Comparison of ENCODE assay signal across 18 cellular contexts in genomic region chr12:119479121-119479561, GRCh38.
DNase-seq lines count a peak whose midpoint lies in the region; ATAC-seq and TF ChIP-seq lines count a peak whose summit lies in the region.
"Had no signal": no experiment of that assay in that cellular context is flagged by ENCODE, and none has a peak within 500 bp of the region (broad histone marks: within the 10 kb centered on the region; RNA-seq: fewer than 3 reads in every experiment).

No MANE protein-coding gene starts in this region.

- H3K27ac Mint-ChIP-seq in CD8-positive, alpha-beta T cell = no peak overlapping the region
- H3K27ac Mint-ChIP-seq in T-helper 2 cell treated with Interferon-gamma antibody and Interleukin-4, amounts not matched to agents 5 μg/mL and 100 μg/mL, for 36 hours = no peak overlapping the region
- H3K27ac Mint-ChIP-seq: activated CD4-positive, alpha-beta T cell treated with anti-CD3 and anti-CD28 coated beads for 36 hours; endodermal cell had no signal

- H3K9me3 ChIP-seq in prostate gland = no peaks in the 10 kb centered on the region
- peaks cover 3% of the 10 kb centered on the region for H3K9me3 ChIP-seq in CD8-positive, alpha-beta T cell (ENCODE audit: low read length)
- H3K9me3 ChIP-seq: testis had no signal

- ATAC-seq in left cardiac atrium = peak; percentile 90 to 95
- ATAC-seq in CD8-positive, alpha-beta T cell = no peak
- ATAC-seq: activated CD4-positive, alpha-beta T cell treated with anti-CD3 and anti-CD28 coated beads for 36 hours; K562 had no signal

- 16% methylated on average over 10 of the region's 10 CpGs for WGBS in prostate gland

- TF ChIP-seq POLR2A in prostate gland (IDR thresholded peaks at IDR 0.05) = no peak

- no peaks in the 10 kb centered on the region for H3K4me1 ChIP-seq in prostate gland (replicated peaks)
- H3K4me1 ChIP-seq in CD8-positive, alpha-beta T cell (ENCODE audit: insufficient read depth, low read length) = no peaks in the 10 kb centered on the region
- H3K4me1 ChIP-seq: testis had no signal

- DNase-seq in ELF-1 (ENCODE audit: low read depth, low spot score) (peak; percentile 4), NCI-H446 treated with DMSO at 0.1 percent for 48 hours (lab: John Stamatoyannopoulos, UW) (peak; percentile 8), left cardiac atrium (no peak), prostate gland (ENCODE audit: low spot score) (peak; percentile 87), coronary artery (ENCODE audit: low spot score) (no peak)
- DNase-seq in CD8-positive, alpha-beta T cell = no peak
- DNase-seq in T-helper 2 cell treated with Interferon-gamma antibody and Interleukin-4, amounts not matched to agents 5 μg/mL and 100 μg/mL, for 36 hours (ENCODE audit: low spot score) = no peak
- DNase-seq: activated CD4-positive, alpha-beta T cell treated with anti-CD3 and anti-CD28 coated beads for 36 hours; activated naive CD4-positive, alpha-beta T cell; aorta; C1 segment of cervical spinal cord; DMS53; endodermal cell; HCEC 1CT; NCI-H1048; testis had no signal

- CTCF ChIA-PET in CD8-positive, alpha-beta T cell (lab: Charles Lee) = no interaction called here

- H3K4me3 Mint-ChIP-seq in CD8-positive, alpha-beta T cell = no peak overlapping the region
- H3K4me3 Mint-ChIP-seq in T-helper 2 cell treated with Interferon-gamma antibody and Interleukin-4, amounts not matched to agents 5 μg/mL and 100 μg/mL, for 36 hours = no peak overlapping the region
- H3K4me3 Mint-ChIP-seq: activated CD4-positive, alpha-beta T cell treated with anti-CD3 and anti-CD28 coated beads for 36 hours; endodermal cell had no signal

- H3K9me3 Mint-ChIP-seq in CD8-positive, alpha-beta T cell = peaks cover 9% of the 10 kb centered on the region
- no peaks in the 10 kb centered on the region for H3K9me3 Mint-ChIP-seq in T-helper 2 cell treated with Interferon-gamma antibody and Interleukin-4, amounts not matched to agents 5 μg/mL and 100 μg/mL, for 36 hours

- no peak overlapping the region for H3K27ac ChIP-seq in prostate gland
- H3K27ac ChIP-seq in CD8-positive, alpha-beta T cell (ENCODE audit: low read depth, low read length) = no peak overlapping the region
- no peak overlapping the region for H3K27ac ChIP-seq in coronary artery
- H3K27ac ChIP-seq: skin epidermis, testis had no signal

- H3K4me3 ChIP-seq in prostate gland (no peak overlapping the region), coronary artery (no peak overlapping the region)
- H3K4me3 ChIP-seq in CD8-positive, alpha-beta T cell (ENCODE audit: low read depth, low read length) = no peak overlapping the region
- H3K4me3 ChIP-seq: K562, skin epidermis, testis had no signal

- POLR2A ChIA-PET in CD8-positive, alpha-beta T cell (lab: Charles Lee) = no interaction called here

- peaks cover under 1% of the 10 kb centered on the region for H3K27me3 Mint-ChIP-seq in CD8-positive, alpha-beta T cell (ENCODE audit: low read depth)
- no peaks in the 10 kb centered on the region for H3K27me3 Mint-ChIP-seq in T-helper 2 cell treated with Interferon-gamma antibody and Interleukin-4, amounts not matched to agents 5 μg/mL and 100 μg/mL, for 36 hours (ENCODE audit: low read depth)

- intact Hi-C loops in left cardiac atrium (cut with DNase I) (no loop called here), prostate gland (cut with DNase I) (no loop called here)
- intact Hi-C loops in CD8-positive, alpha-beta T cell (cut with DNase I, micrococcal nuclease) = no loop called here

- H3K36me3 Mint-ChIP-seq in CD8-positive, alpha-beta T cell = no peaks in the 10 kb centered on the region
- no peaks in the 10 kb centered on the region for H3K36me3 Mint-ChIP-seq in T-helper 2 cell treated with Interferon-gamma antibody and Interleukin-4, amounts not matched to agents 5 μg/mL and 100 μg/mL, for 36 hours (ENCODE audit: low read depth)

- H3K36me3 ChIP-seq in prostate gland = no peaks in the 10 kb centered on the region
- H3K36me3 ChIP-seq in CD8-positive, alpha-beta T cell (ENCODE audit: insufficient read depth, low read length) = no peaks in the 10 kb centered on the region

- no peak for TF ChIP-seq CTCF in prostate gland (IDR thresholded peaks at IDR 0.05)
- no peak for TF ChIP-seq CTCF in CD8-positive, alpha-beta T cell (IDR thresholded peaks at IDR 0.05)
- TF ChIP-seq CTCF in coronary artery (IDR thresholded peaks at IDR 0.05) = no peak

- H3K4me1 Mint-ChIP-seq in CD8-positive, alpha-beta T cell (ENCODE audit: low read depth) = no peaks in the 10 kb centered on the region
- H3K4me1 Mint-ChIP-seq in T-helper 2 cell treated with Interferon-gamma antibody and Interleukin-4, amounts not matched to agents 5 μg/mL and 100 μg/mL, for 36 hours (ENCODE audit: low read depth) = no peaks in the 10 kb centered on the region
- H3K4me1 Mint-ChIP-seq: activated CD4-positive, alpha-beta T cell treated with anti-CD3 and anti-CD28 coated beads for 36 hours; endodermal cell had no signal

- no peaks in the 10 kb centered on the region for H3K27me3 ChIP-seq in prostate gland (replicated peaks; ENCODE audit: insufficient read depth)
- H3K27me3 ChIP-seq in CD8-positive, alpha-beta T cell (ENCODE audit: insufficient read depth, low read length) = no peaks in the 10 kb centered on the region
- H3K27me3 ChIP-seq: testis had no signal

Comparison
In these comparisons a context has a peak if more than half of its experiments do, and no peak if none do; other contexts are left out.
1. DNase-seq: peak in ELF-1 (single experiment), NCI-H446 treated with DMSO at 0.1 percent for 48 hours (single experiment) and prostate gland (single experiment); none in left cardiac atrium (single experiment), CD8-positive, alpha-beta T cell (0 of 7), coronary artery (single experiment) and T-helper 2 cell treated with Interferon-gamma antibody and Interleukin-4, amounts not matched to agents 5 μg/mL and 100 μg/mL, for 36 hours (single experiment).